ENCODE assay signal across 8 cellular contexts in genomic region chr11:45846974-45847907, GRCh38. TPM values are rescaled to one million over a fixed set of nuclear protein-coding genes. Genes with fewer than 3 reads are reported as not detected.
DNase-seq lines count a peak whose midpoint lies in the region; ATAC-seq, FAIRE-seq and TF ChIP-seq lines count a peak whose summit lies in the region.

Gene CRY2 (plus strand): TSS chr11:45847475. CDS start chr11:45847491, 16 bp downstream.

- ATAC-seq in GM21786 (IDR thresholded peaks at IDR 0.05; ENCODE audit: unreplicated experiment) = peak; percentile 87
- peak; percentile 92 for ATAC-seq in activated T-cell treated with anti-CD3 and anti-CD28 coated beads, Interleukin-2, amount 50 U/mL, for 72 hours (replicated peaks in 1 of 2)

- H3K9me3 ChIP-seq in KOPT-K1 (ENCODE audit: insufficient read depth, low read length, poor library complexity, severe bottlenecking) (no peaks in the 10 kb centered on the region), esophagus muscularis mucosa (no peaks in the 10 kb centered on the region)

- peak within 1 kb of the TSS; percentile 86 to 98 (median 88) for H3K4me3 ChIP-seq in esophagus muscularis mucosa

- DNase-seq in DMS79 (lab: John Stamatoyannopoulos, UW) (peak; percentile 92), RCC 7860 (ENCODE audit: low spot score) (peak; percentile 93), esophagus muscularis mucosa (ENCODE audit: extremely low spot score) (peak; percentile 100), myocyte (ENCODE audit: low read depth) (peak; percentile 98)
- peak; percentile 99 for DNase-seq in activated T-cell treated with anti-CD3 and anti-CD28 coated beads, Interleukin-2, amount 50 U/mL, for 72 hours
- peak; percentile 98 to 99 for DNase-seq in stimulated activated CD8-positive, alpha-beta memory T cell treated with anti-CD3 and anti-CD28 coated beads, Interleukin-7, amount 100 ng/mL, for 48 hours (ENCODE audit: extremely low read depth in 1 of 2, low read depth in 1 of 2)

- no peak for TF ChIP-seq CTCF in esophagus muscularis mucosa (IDR thresholded peaks at IDR 0.05)

- H3K27me3 ChIP-seq in esophagus muscularis mucosa = no peaks in the 10 kb centered on the region

- peak within 1 kb of the TSS; percentile 89 to 98 for H3K4me3 Mint-ChIP-seq in activated T-cell treated with anti-CD3 and anti-CD28 coated beads, Interleukin-2, amount 50 U/mL, for 72 hours

- no peaks in the 10 kb centered on the region for H3K9me3 Mint-ChIP-seq in activated T-cell treated with anti-CD3 and anti-CD28 coated beads, Interleukin-2, amount 50 U/mL, for 72 hours

- H3K27ac Mint-ChIP-seq in activated T-cell treated with anti-CD3 and anti-CD28 coated beads, Interleukin-2, amount 50 U/mL, for 72 hours = peak within 1 kb of the TSS; percentile 95

- peak; percentile 32 for TF ChIP-seq EP300 in esophagus muscularis mucosa (IDR thresholded peaks at IDR 0.05)

- peaks cover 66% of the 10 kb centered on the region for H3K4me1 Mint-ChIP-seq in activated T-cell treated with anti-CD3 and anti-CD28 coated beads, Interleukin-2, amount 50 U/mL, for 72 hours (ENCODE audit: low read depth)

- peak; percentile 73 for FAIRE-seq in RCC 7860 (lab: Jason Lieb, UNC)

- H3K27me3 Mint-ChIP-seq in activated T-cell treated with anti-CD3 and anti-CD28 coated beads, Interleukin-2, amount 50 U/mL, for 72 hours (ENCODE audit: low read depth) = peaks cover 18% of the 10 kb centered on the region

- H3K36me3 ChIP-seq in KOPT-K1 (ENCODE audit: insufficient read depth, low read length) = no peaks in the 10 kb centered on the region
- H3K36me3 ChIP-seq in esophagus muscularis mucosa = peaks cover 0 to 5% (median 0%) of the 10 kb centered on the region in 4 donors

- H3K27ac ChIP-seq in KOPT-K1 (ENCODE audit: low read depth, low read length, poor library complexity, severe bottlenecking) (peak within 1 kb of the TSS; percentile 59), esophagus muscularis mucosa (replicated peaks in 1 of 4) (peak within 1 kb of the TSS; percentile 98 to 99 (median 99))

- 4% methylated on average over 32 of the region's 75 CpGs for WGBS in esophagus muscularis mucosa

- no peaks in the 10 kb centered on the region for H3K36me3 Mint-ChIP-seq in activated T-cell treated with anti-CD3 and anti-CD28 coated beads, Interleukin-2, amount 50 U/mL, for 72 hours (ENCODE audit: insufficient read depth in 2 of 2)

- peaks cover 53 to 68% (median 59%) of the 10 kb centered on the region in 4 donors for H3K4me1 ChIP-seq in esophagus muscularis mucosa

- intact Hi-C loops in esophagus muscularis mucosa (cut with DNase I) = no loop called here

- peak; percentile 98 for TF ChIP-seq POLR2A in esophagus muscularis mucosa (IDR thresholded peaks at IDR 0.05; ENCODE audit: low read depth)

RNA-seq across cellular contexts. Expression of gene CRY2, which starts in this region (rescaled TPM):
- 10 to 100 TPM; 20.2 to 23.8 TPM for total RNA-seq in activated T-cell treated with anti-CD3 and anti-CD28 coated beads, Interleukin-2, amount 50 U/mL, for 72 hours
- total RNA-seq in esophagus muscularis mucosa = 10 to 100 TPM; 32.0 to 57.6 (median 49.7) TPM
- 13.5 and 20.0 TPM in 2 replicates for total RNA-seq in myocyte
- polyA plus RNA-seq in myocyte (2012) = 13.2 TPM

Comparison
In these comparisons a context has a peak if more than half of its experiments do, and no peak if none do; other contexts are left out.
1. Peak in every context shown above with its lines: DNase-seq, ATAC-seq, H3K4me3 ChIP-seq and H3K27ac ChIP-seq.